In the genomic region with DNA sequence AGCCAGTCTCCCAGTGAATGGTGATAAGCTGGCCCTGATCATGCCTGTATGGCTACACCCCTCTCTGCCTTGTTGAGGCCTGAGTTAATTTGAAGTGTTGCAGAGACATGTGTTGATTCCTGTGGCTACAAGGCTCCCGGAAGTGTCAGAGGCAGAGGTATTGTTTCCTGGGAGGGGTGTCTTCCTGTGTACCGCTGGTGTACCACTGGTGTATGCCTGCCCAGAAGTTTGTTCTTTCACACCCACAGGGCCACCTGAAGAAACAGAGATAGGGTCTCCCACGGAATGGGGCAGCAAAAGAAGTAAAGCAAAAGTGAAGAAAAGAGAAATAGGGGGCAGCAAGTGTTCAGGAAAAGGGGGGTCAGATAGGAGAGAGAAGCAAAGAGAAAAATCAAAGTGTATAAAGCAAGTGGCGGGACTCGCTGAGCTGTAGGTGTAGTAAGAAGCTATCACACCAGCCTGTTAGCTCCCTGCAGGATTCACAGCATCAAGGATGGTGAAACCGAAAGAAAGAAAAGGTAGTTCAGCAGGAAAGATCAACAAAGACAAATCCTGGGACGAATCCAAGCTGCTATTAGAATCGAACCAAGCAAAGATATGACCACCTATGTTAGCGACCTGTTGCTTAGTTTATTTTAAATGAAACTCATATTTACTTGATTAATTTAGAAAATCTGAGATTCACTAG, we compare ENCODE assay signal across 9 cellular contexts. TPM values are rescaled to one million over a fixed set of nuclear protein-coding genes. Genes with fewer than 3 reads are reported as not detected.
A peak's percentile ranks its signal among the peaks of the same experiment; 100 is the strongest.
DNase-seq lines count a peak whose midpoint lies in the region; ATAC-seq and TF ChIP-seq lines count a peak whose summit lies in the region.
"Had no signal": no experiment of that assay in that cellular context is flagged by ENCODE, and none has a peak within 500 bp of the region (broad histone marks: within the 10 kb centered on the region; RNA-seq: fewer than 3 reads in every experiment).

No MANE protein-coding gene starts in this region.

- H3K4me3 ChIP-seq in GM23338, result no peak overlapping the region
- H3K4me3 ChIP-seq in effector memory CD4-positive, alpha-beta T cell (ENCODE audit: insufficient read depth, low read depth, low read length, poor library complexity, severe bottlenecking), result peak overlapping the region; percentile 40

- H3K27ac ChIP-seq in GM23338 (ENCODE audit: low read depth), result no peak overlapping the region
- H3K27ac ChIP-seq in effector memory CD4-positive, alpha-beta T cell (ENCODE audit: insufficient read depth, low read length, poor library complexity, severe bottlenecking), result peak overlapping the region; percentile 75

- no peaks in the 10 kb centered on the region for H4K20me1 ChIP-seq in GM23338 (replicated peaks; ENCODE audit: insufficient read depth)

- no peak overlapping the region for H3K27ac Mint-ChIP-seq in GM23338
- H3K27ac Mint-ChIP-seq in activated CD4-positive, alpha-beta T cell treated with anti-CD3 and anti-CD28 coated beads, Interleukin-2, amount 10 ng/mL, durations not matched to agents 24 days and 14 days, result peak overlapping the region; percentile 96
- H3K27ac Mint-ChIP-seq: brain had no signal

- peak overlapping the region; percentile 69; the same call in 1 of the 2 replicates for H2AFZ ChIP-seq in GM23338

- H3K79me2 ChIP-seq in GM23338 (replicated peaks; ENCODE audit: insufficient read depth), result no peaks in the 10 kb centered on the region

- no peak for ATAC-seq in GM23338
- no peak for ATAC-seq in HG03432 (IDR thresholded peaks at IDR 0.05; ENCODE audit: unreplicated experiment)
- ATAC-seq in GM21526 (IDR thresholded peaks at IDR 0.05; ENCODE audit: low FRiP score, unreplicated experiment), result no peak
- ATAC-seq in GM18868 (IDR thresholded peaks at IDR 0.05; ENCODE audit: unreplicated experiment), result no peak

- H3K4me3 Mint-ChIP-seq in GM23338, result no peak overlapping the region
- peak overlapping the region; percentile 93 for H3K4me3 Mint-ChIP-seq in activated CD4-positive, alpha-beta T cell treated with anti-CD3 and anti-CD28 coated beads, Interleukin-2, amount 10 ng/mL, durations not matched to agents 24 days and 14 days
- H3K4me3 Mint-ChIP-seq: brain had no signal

- TF ChIP-seq CTCF in GM23338 (conservative IDR thresholded peaks at IDR 0.05; ENCODE audit: low read depth in 2 of 2), result no peak

- H3K9me3 ChIP-seq in effector memory CD4-positive, alpha-beta T cell (ENCODE audit: control insufficient read depth, low read length), result no peaks in the 10 kb centered on the region

- peaks cover 9% of the 10 kb centered on the region; the same call in 1 of the 2 replicates for H3K9me2 ChIP-seq in GM23338 (ENCODE audit: insufficient read depth)

- H3K4me1 Mint-ChIP-seq in GM23338, result peaks cover 20% of the 10 kb centered on the region
- H3K4me1 Mint-ChIP-seq in activated CD4-positive, alpha-beta T cell treated with anti-CD3 and anti-CD28 coated beads, Interleukin-2, amount 10 ng/mL, durations not matched to agents 24 days and 14 days, result peaks cover 71% of the 10 kb centered on the region

- H3K4me1 ChIP-seq in GM23338 (ENCODE audit: insufficient read depth), result 0 out of 2 replicates have a peak, but pooled peaks cover 3% of the 10 kb centered on the region
- H3K4me1 ChIP-seq in effector memory CD4-positive, alpha-beta T cell (ENCODE audit: control insufficient read depth, insufficient read depth, low read length, poor library complexity, severe bottlenecking), result peaks cover 56% of the 10 kb centered on the region

- H3K36me3 ChIP-seq in GM23338 (ENCODE audit: insufficient read depth), result no peaks in the 10 kb centered on the region
- no peaks in the 10 kb centered on the region for H3K36me3 ChIP-seq in effector memory CD4-positive, alpha-beta T cell (ENCODE audit: control insufficient read depth, insufficient read depth, low read length)

- H3K4me2 ChIP-seq in GM23338, result no peak overlapping the region

- DNase-seq in GM23338 (ENCODE audit: low spot score), result no peak
- peak; percentile 91 for DNase-seq in activated CD4-positive, alpha-beta T cell treated with anti-CD3 and anti-CD28 coated beads, Interleukin-2, amount 10 ng/mL, durations not matched to agents 24 days and 14 days
- DNase-seq in effector memory CD4-positive, alpha-beta T cell, result peak; percentile 34 to 47 (median 45)
- peak; percentile 29 for DNase-seq in stimulated activated CD8-positive, alpha-beta memory T cell treated with anti-CD3 and anti-CD28 coated beads, Interleukin-15, amount 100 ng/mL, for 1 hour (ENCODE audit: low read depth)
- DNase-seq in NCI-H510A treated with DMSO at 0.1 percent for 48 hours (lab: John Stamatoyannopoulos, UW), result no peak

- H3K27me3 ChIP-seq in GM23338 (ENCODE audit: insufficient read depth), result no peaks in the 10 kb centered on the region
- H3K27me3 ChIP-seq in effector memory CD4-positive, alpha-beta T cell (replicated peaks; ENCODE audit: control insufficient read depth, insufficient read depth, low read length, poor library complexity, severe bottlenecking), result no peaks in the 10 kb centered on the region

- intact Hi-C loops in activated CD4-positive, alpha-beta T cell treated with anti-CD3 and anti-CD28 coated beads, Interleukin-2, amount 10 ng/mL, durations not matched to agents 24 days and 14 days (cut with micrococcal nuclease), result loop anchor here (5.0 to 10.0 kb wide), 2 partner anchors 200 to 603 kb away; a partner anchor contains a TSS

- H3K9me3 Mint-ChIP-seq in GM23338, result no peaks in the 10 kb centered on the region; the same call in 2 of the 3 replicates
- H3K9me3 Mint-ChIP-seq in activated CD4-positive, alpha-beta T cell treated with anti-CD3 and anti-CD28 coated beads, Interleukin-2, amount 10 ng/mL, durations not matched to agents 24 days and 14 days, result peaks cover 12% of the 10 kb centered on the region
- H3K9me3 Mint-ChIP-seq: brain had no signal

- no peaks in the 10 kb centered on the region for H3F3A ChIP-seq in GM23338 (replicated peaks; ENCODE audit: low read depth)

- H3K36me3 Mint-ChIP-seq in GM23338 (ENCODE audit: low read depth), result no peaks in the 10 kb centered on the region
- H3K36me3 Mint-ChIP-seq in activated CD4-positive, alpha-beta T cell treated with anti-CD3 and anti-CD28 coated beads, Interleukin-2, amount 10 ng/mL, durations not matched to agents 24 days and 14 days (ENCODE audit: low read depth), result peaks cover 59% of the 10 kb centered on the region
- H3K36me3 Mint-ChIP-seq: brain had no signal

- peaks cover 4% of the 10 kb centered on the region for H3K27me3 Mint-ChIP-seq in GM23338 (ENCODE audit: insufficient read depth, low read depth, poor library complexity)
- H3K27me3 Mint-ChIP-seq in activated CD4-positive, alpha-beta T cell treated with anti-CD3 and anti-CD28 coated beads, Interleukin-2, amount 10 ng/mL, durations not matched to agents 24 days and 14 days, result no peaks in the 10 kb centered on the region

TF ChIP-seq in GM23338, 12 proteins besides CTCF, POLR2A, EP300 and RAD21 (continues in another document):
- TF ChIP-seq, protein P1, sequence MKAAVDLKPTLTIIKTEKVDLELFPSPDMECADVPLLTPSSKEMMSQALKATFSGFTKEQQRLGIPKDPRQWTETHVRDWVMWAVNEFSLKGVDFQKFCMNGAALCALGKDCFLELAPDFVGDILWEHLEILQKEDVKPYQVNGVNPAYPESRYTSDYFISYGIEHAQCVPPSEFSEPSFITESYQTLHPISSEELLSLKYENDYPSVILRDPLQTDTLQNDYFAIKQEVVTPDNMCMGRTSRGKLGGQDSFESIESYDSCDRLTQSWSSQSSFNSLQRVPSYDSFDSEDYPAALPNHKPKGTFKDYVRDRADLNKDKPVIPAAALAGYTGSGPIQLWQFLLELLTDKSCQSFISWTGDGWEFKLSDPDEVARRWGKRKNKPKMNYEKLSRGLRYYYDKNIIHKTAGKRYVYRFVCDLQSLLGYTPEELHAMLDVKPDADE (IDR thresholded peaks at IDR 0.05), result no peak
- no peak for TF ChIP-seq NANOG (IDR thresholded peaks at IDR 0.05; ENCODE audit: borderline replicate concordance)
- no peak for TF ChIP-seq ZNF114 (CRISPR knock-in tag; IDR thresholded peaks at IDR 0.05)

RNA-seq across cellular contexts. Expression of a gene that starts 36.6 kb away (rescaled TPM):
- 26.9 and 29.0 TPM in 2 replicates for total RNA-seq in GM23338 (2014; rRNA removed; shearing (Covaris generic))
- polyA plus RNA-seq in GM23338 (2016; fragmentation: Nextera tagmentation; extraction: Ambion mirVana), result 22.1 and 22.5 TPM in 2 replicates
- 104 and 109 TPM in 2 replicates for total RNA-seq in activated CD4-positive, alpha-beta T cell treated with anti-CD3 and anti-CD28 coated beads, Interleukin-2, amount 10 ng/mL, durations not matched to agents 24 days and 14 days

Comparison
In these comparisons a context has a peak if more than half of its experiments do, and no peak if none do; other contexts are left out.
1. DNase-seq: peak in activated CD4-positive, alpha-beta T cell treated with anti-CD3 and anti-CD28 coated beads, Interleukin-2, amount 10 ng/mL, durations not matched to agents 24 days and 14 days (single experiment), effector memory CD4-positive, alpha-beta T cell (3 of 3) and stimulated activated CD8-positive, alpha-beta memory T cell treated with anti-CD3 and anti-CD28 coated beads, Interleukin-15, amount 100 ng/mL, for 1 hour (single experiment); none in GM23338 (single experiment) and NCI-H510A treated with DMSO at 0.1 percent for 48 hours (single experiment).